Comparison of ENCODE assay signal across 29 cellular contexts in the genomic region with DNA sequence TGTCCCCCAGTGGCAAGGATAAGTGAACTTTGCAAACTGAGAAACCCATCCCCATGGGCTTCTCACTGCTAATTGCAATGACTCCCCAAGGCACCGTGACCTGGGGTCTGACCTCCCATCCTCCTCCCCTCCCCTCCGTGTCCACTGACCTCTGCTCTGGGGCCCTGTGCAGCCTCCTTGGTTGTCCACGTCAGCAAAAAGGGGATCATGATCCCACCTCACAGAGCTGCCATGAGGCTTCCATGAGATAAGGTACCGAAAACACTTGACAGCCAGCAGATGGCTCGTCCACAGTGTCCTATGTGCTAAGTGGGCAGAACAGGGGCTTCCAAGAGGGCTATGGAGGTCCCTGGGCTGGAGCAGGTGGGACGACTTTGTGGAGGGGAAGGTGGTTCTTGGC.
"Had no signal": no experiment of that assay in that cellular context is flagged by ENCODE, and none has a peak within 500 bp of the region (broad histone marks: within the 10 kb centered on the region; RNA-seq: fewer than 3 reads in every experiment).

No MANE protein-coding gene starts in this region.

- FAIRE-seq: urothelium cell line had no signal

- H3K27ac ChIP-seq: stomach, suprapubic skin, testis, thoracic aorta, thyroid gland, tibial artery, tibial nerve, transverse colon, upper lobe of left lung, upper lobe of right lung, uterus, vagina had no signal

- H3K27me3 ChIP-seq: testis, thyroid gland, transverse colon, upper lobe of left lung, upper lobe of right lung, uterus, vagina had no signal

- H3K27ac Mint-ChIP-seq: stimulated activated effector memory CD8-positive, alpha-beta T cell treated with anti-CD3 and anti-CD28 coated beads, Interleukin-12 subunit alpha, Interleukin-12 subunit beta, amount 100 ng/mL, for 72 hours; stimulated activated memory B cell treated with anti-CD40 and anti-IgM and Interleukin-4, amounts not matched to agents 10 μg/mL and 1 μg/mL and 100 μg/mL, for 72 hours; stimulated activated naive B cell treated with anti-CD40 and anti-IgM and Interleukin-4, amounts not matched to agents 10 μg/mL and 1 μg/mL and 100 μg/mL, for 72 hours; stimulated activated naive CD8-positive, alpha-beta T cell treated with anti-CD3 and anti-CD28 coated beads, Interleukin-15, amount 100 ng/mL, for 72 hours; stimulated activated naive CD8-positive, alpha-beta T cell treated with anti-CD3 and anti-CD28 coated beads, Interleukin-15, Interleukin-2, amounts not matched to agents 100 ng/mL and 50 ng/mL, for 24 hours; type B pancreatic cell had no signal

- H3K9me3 Mint-ChIP-seq: stimulated activated effector memory CD8-positive, alpha-beta T cell treated with anti-CD3 and anti-CD28 coated beads, Interleukin-12 subunit alpha, Interleukin-12 subunit beta, amount 100 ng/mL, for 72 hours; stimulated activated memory B cell treated with anti-CD40 and anti-IgM and Interleukin-4, amounts not matched to agents 10 μg/mL and 1 μg/mL and 100 μg/mL, for 72 hours; stimulated activated naive B cell treated with anti-CD40 and anti-IgM and Interleukin-4, amounts not matched to agents 10 μg/mL and 1 μg/mL and 100 μg/mL, for 72 hours; stimulated activated naive CD8-positive, alpha-beta T cell treated with anti-CD3 and anti-CD28 coated beads, Interleukin-15, amount 100 ng/mL, for 72 hours; stimulated activated naive CD8-positive, alpha-beta T cell treated with anti-CD3 and anti-CD28 coated beads, Interleukin-15, Interleukin-2, amounts not matched to agents 100 ng/mL and 50 ng/mL, for 24 hours; type B pancreatic cell had no signal

- H3K9me3 ChIP-seq: stomach, suprapubic skin, testis, thoracic aorta, thyroid gland, tibial artery, tibial nerve, transverse colon, upper lobe of left lung, upper lobe of right lung, uterus, vagina had no signal

- H3K36me3 Mint-ChIP-seq: stimulated activated effector memory CD8-positive, alpha-beta T cell treated with anti-CD3 and anti-CD28 coated beads, Interleukin-12 subunit alpha, Interleukin-12 subunit beta, amount 100 ng/mL, for 72 hours; stimulated activated memory B cell treated with anti-CD40 and anti-IgM and Interleukin-4, amounts not matched to agents 10 μg/mL and 1 μg/mL and 100 μg/mL, for 72 hours; stimulated activated naive B cell treated with anti-CD40 and anti-IgM and Interleukin-4, amounts not matched to agents 10 μg/mL and 1 μg/mL and 100 μg/mL, for 72 hours had no signal

- H3K4me3 ChIP-seq: stomach, suprapubic skin, testis, thoracic aorta, thyroid gland, tibial artery, tibial nerve, transverse colon, upper lobe of left lung, upper lobe of right lung, uterus, vagina had no signal

- H3K4me1 ChIP-seq: stomach, suprapubic skin, testis, thyroid gland, tibial artery, tibial nerve, transverse colon, upper lobe of left lung, upper lobe of right lung, uterus, vagina had no signal

- H3K36me3 ChIP-seq: stomach, suprapubic skin, thoracic aorta, thyroid gland, tibial artery, tibial nerve, transverse colon, upper lobe of left lung, upper lobe of right lung, uterus, vagina had no signal

- DNase-seq: stimulated activated CD4-positive, alpha-beta T cell treated with anti-CD3 and anti-CD28 coated beads, Interleukin-2, amount 100 ng/mL, for 48 hours; stimulated activated CD4-positive, alpha-beta T cell treated with anti-CD3 and anti-CD28 coated beads, Interleukin-4, amount 100 ng/mL, for 1 hour; stimulated activated CD4-positive, alpha-beta T cell treated with anti-CD3 and anti-CD28 coated beads, Interleukin-4, amount 100 ng/mL, for 24 hours; stimulated activated CD4-positive, alpha-beta T cell treated with anti-CD3 and anti-CD28 coated beads, Interleukin-4, amount 100 ng/mL, for 4 hours; stimulated activated CD8-positive, alpha-beta memory T cell treated with anti-CD3 and anti-CD28 coated beads, Interleukin-4, amount 100 ng/mL, for 48 hours; stimulated activated naive B cell treated with anti-CD40 and anti-IgM and Interleukin-4, amounts not matched to agents 10 μg/mL and 1 μg/mL and 100 μg/mL, for 72 hours; stimulated activated naive CD4-positive, alpha-beta T cell; stimulated activated naive CD4-positive, alpha-beta T cell treated with Interleukin-2 at 50 U/mL for 16 hours; stimulated activated naive CD8-positive, alpha-beta T cell treated with anti-CD3 and anti-CD28 coated beads, Interleukin-15, amount 100 ng/mL, for 72 hours; stimulated activated naive CD8-positive, alpha-beta T cell treated with anti-CD3 and anti-CD28 coated beads, Interleukin-15, Interleukin-2, amounts not matched to agents 100 U/mL and 50 U/mL, for 24 hours; stomach; substantia nigra; testis; thyroid gland; tibial artery; transverse colon; trophoblast cell; upper lobe of left lung; upper lobe of right lung; uterus had no signal

- H3K27me3 Mint-ChIP-seq: stimulated activated naive CD8-positive, alpha-beta T cell treated with anti-CD3 and anti-CD28 coated beads, Interleukin-15, Interleukin-2, amounts not matched to agents 100 ng/mL and 50 ng/mL, for 24 hours had no signal

- H3K4me3 Mint-ChIP-seq: stimulated activated effector memory CD8-positive, alpha-beta T cell treated with anti-CD3 and anti-CD28 coated beads, Interleukin-12 subunit alpha, Interleukin-12 subunit beta, amount 100 ng/mL, for 72 hours; stimulated activated memory B cell treated with anti-CD40 and anti-IgM and Interleukin-4, amounts not matched to agents 10 μg/mL and 1 μg/mL and 100 μg/mL, for 72 hours; stimulated activated naive B cell treated with anti-CD40 and anti-IgM and Interleukin-4, amounts not matched to agents 10 μg/mL and 1 μg/mL and 100 μg/mL, for 72 hours; stimulated activated naive CD8-positive, alpha-beta T cell treated with anti-CD3 and anti-CD28 coated beads, Interleukin-15, amount 100 ng/mL, for 72 hours; stimulated activated naive CD8-positive, alpha-beta T cell treated with anti-CD3 and anti-CD28 coated beads, Interleukin-15, Interleukin-2, amounts not matched to agents 100 ng/mL and 50 ng/mL, for 24 hours; type B pancreatic cell had no signal

- ATAC-seq: stimulated activated effector memory CD8-positive, alpha-beta T cell treated with anti-CD3 and anti-CD28 coated beads, Interleukin-12 subunit alpha, Interleukin-12 subunit beta, amount 100 ng/mL, for 72 hours; stimulated activated memory B cell treated with anti-CD40 and anti-IgM and Interleukin-4, amounts not matched to agents 10 μg/mL and 1 μg/mL and 100 μg/mL, for 72 hours; stimulated activated naive B cell treated with anti-CD40 and anti-IgM and Interleukin-4, amounts not matched to agents 10 μg/mL and 1 μg/mL and 100 μg/mL, for 72 hours; stimulated activated naive CD8-positive, alpha-beta T cell treated with anti-CD3 and anti-CD28 coated beads, Interleukin-15, amount 100 ng/mL, for 72 hours; stimulated activated naive CD8-positive, alpha-beta T cell treated with anti-CD3 and anti-CD28 coated beads, Interleukin-15, Interleukin-2, amounts not matched to agents 100 U/mL and 50 U/mL, for 24 hours; upper lobe of right lung had no signal
